ENCODE assay signal across 20 cellular contexts in genomic region chr17:65433592-65433991, GRCh38.
DNase-seq lines count a peak whose midpoint lies in the region; ATAC-seq and TF ChIP-seq lines count a peak whose summit lies in the region.
"Had no signal": no experiment of that assay in that cellular context is flagged by ENCODE, and none has a peak within 500 bp of the region (broad histone marks: within the 10 kb centered on the region; RNA-seq: fewer than 3 reads in every experiment).

No MANE protein-coding gene starts in this region.

- ATAC-seq in DND-41 (ENCODE audit: insufficient read depth, low read depth) (peak; percentile 66), GM18517 (IDR thresholded peaks at IDR 0.05; ENCODE audit: unreplicated experiment) (no peak)
- ATAC-seq: activated CD8-positive, alpha-beta memory T cell treated with anti-CD3 and anti-CD28 coated beads, Interleukin-2, amount 10 ng/mL, durations not matched to agents 7 days and 5 days; gastrocnemius medialis had no signal

- H3K4me3 ChIP-seq in DND-41 (ENCODE audit: low read depth in 1 of 2, low read length in 2 of 2) (no peak overlapping the region), neural progenitor cell (no peak overlapping the region)
- H3K4me3 ChIP-seq: ascending aorta, gastrocnemius medialis had no signal

- H3K9ac ChIP-seq in DND-41 (ENCODE audit: low read depth, low read length) = no peak overlapping the region
- H3K9ac ChIP-seq in neural progenitor cell = no peak overlapping the region

- H2AFZ ChIP-seq in DND-41 (ENCODE audit: low read depth, low read length) = no peak overlapping the region
- H2AFZ ChIP-seq in neural progenitor cell (replicated peaks) = no peak overlapping the region

- peak overlapping the region; percentile 66 for H3K27ac Mint-ChIP-seq in neural progenitor cell
- H3K27ac Mint-ChIP-seq: activated CD8-positive, alpha-beta memory T cell treated with anti-CD3 and anti-CD28 coated beads, Interleukin-2, amount 10 ng/mL, durations not matched to agents 7 days and 5 days had no signal

- peaks cover 12% of the 10 kb centered on the region for H3K9me3 Mint-ChIP-seq in neural progenitor cell

- H3K79me2 ChIP-seq in DND-41 (ENCODE audit: insufficient read depth, low read length) = no peaks in the 10 kb centered on the region
- H3K79me2 ChIP-seq in neural progenitor cell (ENCODE audit: low read depth) = no peaks in the 10 kb centered on the region

- H4K20me1 ChIP-seq in DND-41 (ENCODE audit: insufficient read depth, low read length) (no peaks in the 10 kb centered on the region), neural progenitor cell (ENCODE audit: low read depth) (no peaks in the 10 kb centered on the region)

- no peak overlapping the region for H3K4me3 Mint-ChIP-seq in neural progenitor cell
- H3K4me3 Mint-ChIP-seq: activated CD8-positive, alpha-beta memory T cell treated with anti-CD3 and anti-CD28 coated beads, Interleukin-2, amount 10 ng/mL, durations not matched to agents 7 days and 5 days; nephron had no signal

- H3K27me3 Mint-ChIP-seq in neural progenitor cell (ENCODE audit: insufficient read depth, low read depth) = peaks cover 2% of the 10 kb centered on the region

- no peaks in the 10 kb centered on the region for H3K9me3 ChIP-seq in DND-41 (ENCODE audit: insufficient read depth, low read length, severe bottlenecking)
- no peaks in the 10 kb centered on the region for H3K9me3 ChIP-seq in neural progenitor cell (ENCODE audit: low read depth)
- H3K9me3 ChIP-seq: ascending aorta, gastrocnemius medialis had no signal

- no peak for TF ChIP-seq CTCF in DND-41 (IDR thresholded peaks at IDR 0.05; ENCODE audit: borderline replicate concordance, extremely low read depth, low read length, poor library complexity, severe bottlenecking)
- no peak for TF ChIP-seq CTCF in neural progenitor cell (IDR thresholded peaks at IDR 0.05)

- no peak overlapping the region for H3K27ac ChIP-seq in DND-41 (ENCODE audit: low read length)
- no peak overlapping the region for H3K27ac ChIP-seq in neural progenitor cell
- H3K27ac ChIP-seq: ascending aorta, gastrocnemius medialis, RWPE1 had no signal

- DNase-seq in DND-41 = peak; percentile 51
- peak; percentile 72 for DNase-seq in NCI-H226
- peak; percentile 90 for DNase-seq in astrocyte of the hippocampus (ENCODE audit: low read depth, low spot score)
- DNase-seq in neural progenitor cell (ENCODE audit: low spot score) = no peak
- DNase-seq in NCI-H82 treated with DMSO at 0.1 percent for 48 hours (lab: John Stamatoyannopoulos, UW; ENCODE audit: unreplicated experiment) = no peak
- DNase-seq in UCSD-AML1 (lab: John Stamatoyannopoulos, UW; ENCODE audit: unreplicated experiment) = no peak
- DNase-seq: activated CD8-positive, alpha-beta memory T cell treated with anti-CD3 and anti-CD28 coated beads, Interleukin-2, amount 10 ng/mL, durations not matched to agents 7 days and 5 days; activated effector memory CD4-positive, alpha-beta T cell treated with Interleukin-2 at 50 U/mL for 16 hours; cerebellar nuclear complex; erythroblast; gastrocnemius medialis; mesendoderm; NCI-H1417; NCI-H524; posterior cingulate gyrus; stimulated activated naive CD4-positive, alpha-beta T cell treated with Interleukin-2 at 50 U/mL for 16 hours had no signal

- no peaks in the 10 kb centered on the region for H3K36me3 Mint-ChIP-seq in neural progenitor cell
- H3K36me3 Mint-ChIP-seq: activated CD8-positive, alpha-beta memory T cell treated with anti-CD3 and anti-CD28 coated beads, Interleukin-2, amount 10 ng/mL, durations not matched to agents 7 days and 5 days had no signal

- peak overlapping the region; percentile 52 for H3K4me2 ChIP-seq in DND-41 (ENCODE audit: insufficient read depth, low read length)
- no peak overlapping the region for H3K4me2 ChIP-seq in neural progenitor cell

- no peaks in the 10 kb centered on the region for H3K36me3 ChIP-seq in DND-41 (ENCODE audit: insufficient read depth, low read length)
- H3K36me3 ChIP-seq in neural progenitor cell = no peaks in the 10 kb centered on the region
- H3K36me3 ChIP-seq: ascending aorta, gastrocnemius medialis had no signal

- no peaks in the 10 kb centered on the region for H3F3A ChIP-seq in neural progenitor cell (ENCODE audit: low read depth)

- H3K4me1 ChIP-seq in DND-41 (ENCODE audit: insufficient read depth, low read length) (peaks cover 15% of the 10 kb centered on the region), neural progenitor cell (no peaks in the 10 kb centered on the region)
- H3K4me1 ChIP-seq: ascending aorta, gastrocnemius medialis had no signal

- H3K27me3 ChIP-seq in DND-41 (ENCODE audit: insufficient read depth, low read length, poor library complexity) = peaks cover 5% of the 10 kb centered on the region
- no peaks in the 10 kb centered on the region for H3K27me3 ChIP-seq in neural progenitor cell
- H3K27me3 ChIP-seq: ascending aorta had no signal

- H3K4me1 Mint-ChIP-seq in neural progenitor cell = peaks cover 17% of the 10 kb centered on the region
- H3K4me1 Mint-ChIP-seq: activated CD8-positive, alpha-beta memory T cell treated with anti-CD3 and anti-CD28 coated beads, Interleukin-2, amount 10 ng/mL, durations not matched to agents 7 days and 5 days had no signal

Comparison
In these comparisons a context has a peak if more than half of its experiments do, and no peak if none do; other contexts are left out.
1. DNase-seq: peak in DND-41 (single experiment), NCI-H226 (single experiment) and astrocyte of the hippocampus (single experiment); none in neural progenitor cell (single experiment), NCI-H82 treated with DMSO at 0.1 percent for 48 hours (single experiment) and UCSD-AML1 (single experiment).